ENCODE assay signal across 18 cellular contexts in genomic region chr3:193768069-193768391, GRCh38.
A peak's percentile ranks its signal among the peaks of the same experiment; 100 is the strongest.
DNase-seq lines count a peak whose midpoint lies in the region.
"Had no signal": no experiment of that assay in that cellular context is flagged by ENCODE, and none has a peak within 500 bp of the region (broad histone marks: within the 10 kb centered on the region; RNA-seq: fewer than 3 reads in every experiment).

No MANE protein-coding gene starts in this region.

- H3K4me1 Mint-ChIP-seq in activated naive CD4-positive, alpha-beta T cell treated with anti-CD3 and anti-CD28 coated beads, Interleukin-2, amount 10 ng/mL, durations not matched to agents 7 days and 5 days, result no peaks in the 10 kb centered on the region
- H3K4me1 Mint-ChIP-seq in activated CD4-positive, alpha-beta T cell treated with anti-CD3 and anti-CD28 coated beads, Interleukin-2, amount 10 ng/mL, durations not matched to agents 7 days and 5 days, result no peaks in the 10 kb centered on the region
- H3K4me1 Mint-ChIP-seq: B cell, T-cell had no signal

- CTCF ChIA-PET in activated naive CD4-positive, alpha-beta T cell treated with anti-CD3 and anti-CD28 coated beads, Interleukin-2, amount 10 ng/mL, durations not matched to agents 7 days and 5 days (lab: Charles Lee), result interaction anchor here (1.1 to 1.3 kb wide), 2 partner anchors 12 to 548 kb away, joined by 3 to 4 read pairs; no protein-coding TSS in a partner anchor
- CTCF ChIA-PET in activated CD4-positive, alpha-beta T cell treated with anti-CD3 and anti-CD28 coated beads, Interleukin-2, amount 10 ng/mL, durations not matched to agents 7 days and 5 days (lab: Charles Lee), result interaction anchor here (0.8 to 1.3 kb wide), 2 partner anchors 11 to 13 kb away, joined by 3 to 5 read pairs; no protein-coding TSS in a partner anchor

- H3K4me3 ChIP-seq in ACC112 (ENCODE audit: low read depth, low read length), result peak overlapping the region; percentile 58; the same call in 1 of the 2 replicates
- H3K4me3 ChIP-seq: esophagus muscularis mucosa, pancreas, thoracic aorta had no signal

- peaks cover 12% of the 10 kb centered on the region for H3K4me1 ChIP-seq in ACC112 (ENCODE audit: control insufficient read depth, insufficient read depth, low read length, unreplicated experiment)
- H3K4me1 ChIP-seq: esophagus muscularis mucosa, pancreas had no signal

- POLR2A ChIA-PET in activated CD4-positive, alpha-beta T cell treated with anti-CD3 and anti-CD28 coated beads, Interleukin-2, amount 10 ng/mL, durations not matched to agents 7 days and 5 days (lab: Charles Lee), result no interaction called here

- H3K4me3 Mint-ChIP-seq in activated naive CD4-positive, alpha-beta T cell treated with anti-CD3 and anti-CD28 coated beads, Interleukin-2, amount 10 ng/mL, durations not matched to agents 7 days and 5 days, result no peak overlapping the region
- no peak overlapping the region for H3K4me3 Mint-ChIP-seq in activated CD4-positive, alpha-beta T cell treated with anti-CD3 and anti-CD28 coated beads, Interleukin-2, amount 10 ng/mL, durations not matched to agents 7 days and 5 days
- H3K4me3 Mint-ChIP-seq: activated naive CD8-positive, alpha-beta T cell; B cell; T-cell; WTC11 had no signal

- no peak overlapping the region for H3K27ac Mint-ChIP-seq in activated naive CD4-positive, alpha-beta T cell treated with anti-CD3 and anti-CD28 coated beads, Interleukin-2, amount 10 ng/mL, durations not matched to agents 7 days and 5 days
- no peak overlapping the region for H3K27ac Mint-ChIP-seq in activated CD4-positive, alpha-beta T cell treated with anti-CD3 and anti-CD28 coated beads, Interleukin-2, amount 10 ng/mL, durations not matched to agents 7 days and 5 days
- H3K27ac Mint-ChIP-seq: activated naive CD8-positive, alpha-beta T cell; B cell; T-cell; WTC11 had no signal

- H3K27me3 ChIP-seq in ACC112 (ENCODE audit: insufficient read depth, low read length), result peaks cover 27% of the 10 kb centered on the region; the same call in 1 of the 2 replicates
- H3K27me3 ChIP-seq: pancreas had no signal

- H3K36me3 ChIP-seq in ACC112 (ENCODE audit: insufficient read depth, low read length), result no peaks in the 10 kb centered on the region
- H3K36me3 ChIP-seq: esophagus muscularis mucosa, pancreas, thoracic aorta had no signal

- peak overlapping the region; percentile 82 for H3K27ac ChIP-seq in ACC112 (ENCODE audit: low read depth, low read length)
- H3K27ac ChIP-seq: esophagus muscularis mucosa, pancreas, thoracic aorta had no signal

- no peaks in the 10 kb centered on the region for H3K9me3 Mint-ChIP-seq in activated naive CD4-positive, alpha-beta T cell treated with anti-CD3 and anti-CD28 coated beads, Interleukin-2, amount 10 ng/mL, durations not matched to agents 7 days and 5 days
- no peaks in the 10 kb centered on the region for H3K9me3 Mint-ChIP-seq in activated CD4-positive, alpha-beta T cell treated with anti-CD3 and anti-CD28 coated beads, Interleukin-2, amount 10 ng/mL, durations not matched to agents 7 days and 5 days
- H3K9me3 Mint-ChIP-seq: T-cell had no signal

- no peak overlapping the region for H2AFZ ChIP-seq in ACC112 (ENCODE audit: low read length, unreplicated experiment)

- no peaks in the 10 kb centered on the region for H3K79me2 ChIP-seq in ACC112 (ENCODE audit: control insufficient read depth, insufficient read depth, low read length, unreplicated experiment)

- peaks cover 19% of the 10 kb centered on the region for H3K27me3 Mint-ChIP-seq in activated naive CD4-positive, alpha-beta T cell treated with anti-CD3 and anti-CD28 coated beads, Interleukin-2, amount 10 ng/mL, durations not matched to agents 7 days and 5 days
- H3K27me3 Mint-ChIP-seq in activated CD4-positive, alpha-beta T cell treated with anti-CD3 and anti-CD28 coated beads, Interleukin-2, amount 10 ng/mL, durations not matched to agents 7 days and 5 days, result peaks cover 6% of the 10 kb centered on the region
- H3K27me3 Mint-ChIP-seq: B cell had no signal

- DNase-seq in HCEC 1CT, result peak; percentile 69
- peak; percentile 31 for DNase-seq in amniotic epithelial cell (ENCODE audit: low read depth)
- DNase-seq in kidney tubule cell (ENCODE audit: low spot score), result peak; percentile 40
- no peak for DNase-seq in NCI-H748 treated with DMSO at 0.1 percent for 48 hours (lab: John Stamatoyannopoulos, UW)
- DNase-seq in hippocampal formation (lab: John Stamatoyannopoulos, UW), result no peak
- DNase-seq in activated naive CD4-positive, alpha-beta T cell treated with anti-CD3 and anti-CD28 coated beads, Interleukin-2, amount 10 ng/mL, durations not matched to agents 7 days and 5 days, result no peak
- DNase-seq in activated CD4-positive, alpha-beta T cell treated with anti-CD3 and anti-CD28 coated beads, Interleukin-2, amount 10 ng/mL, durations not matched to agents 7 days and 5 days, result no peak
- DNase-seq: NCI-H446; OCI-M1; pancreas; stimulated activated CD4-positive, alpha-beta T cell treated with anti-CD3 and anti-CD28 coated beads, Interleukin-15, amount 100 ng/mL, for 24 hours; T-cell had no signal

- no peaks in the 10 kb centered on the region for H3K36me3 Mint-ChIP-seq in activated naive CD4-positive, alpha-beta T cell treated with anti-CD3 and anti-CD28 coated beads, Interleukin-2, amount 10 ng/mL, durations not matched to agents 7 days and 5 days
- H3K36me3 Mint-ChIP-seq in activated CD4-positive, alpha-beta T cell treated with anti-CD3 and anti-CD28 coated beads, Interleukin-2, amount 10 ng/mL, durations not matched to agents 7 days and 5 days (ENCODE audit: low read depth), result no peaks in the 10 kb centered on the region
- H3K36me3 Mint-ChIP-seq: activated naive CD8-positive, alpha-beta T cell; T-cell had no signal

Comparison
In these comparisons a context has a peak if more than half of its experiments do, and no peak if none do; other contexts are left out.
1. DNase-seq: peak in HCEC 1CT (single experiment), amniotic epithelial cell (single experiment) and kidney tubule cell (single experiment); none in NCI-H748 treated with DMSO at 0.1 percent for 48 hours (single experiment), hippocampal formation (0 of 2), activated naive CD4-positive, alpha-beta T cell treated with anti-CD3 and anti-CD28 coated beads, Interleukin-2, amount 10 ng/mL, durations not matched to agents 7 days and 5 days (single experiment) and activated CD4-positive, alpha-beta T cell treated with anti-CD3 and anti-CD28 coated beads, Interleukin-2, amount 10 ng/mL, durations not matched to agents 7 days and 5 days (single experiment).